Comparison of ENCODE assay signal across 8 cellular contexts in genomic region chr20:13638496-13639477, GRCh38. TPM values are rescaled to one million over a fixed set of nuclear protein-coding genes. Genes with fewer than 3 reads are reported as not detected.
DNase-seq lines count a peak whose midpoint lies in the region; TF ChIP-seq lines count a peak whose summit lies in the region.

Gene TASP1, minus strand, starts transcription at chr20:13638932. Its CDS starts 8,854 bp downstream, at chr20:13630078.

- no peak for TF ChIP-seq CTCF in HFF-Myc (IDR thresholded peaks at IDR 0.05; ENCODE audit: low read depth, low read length, missing control alignments)

- peak; percentile 63 for DNase-seq in GM04503 (ENCODE audit: low read depth)
- DNase-seq in HFF-Myc (ENCODE audit: extremely low read depth, low read depth): peak; percentile 84
- peak; percentile 95 for DNase-seq in NAMALWA (ENCODE audit: low spot score)
- peak; percentile 94 for DNase-seq in SK-N-DZ (ENCODE audit: low spot score)
- peak; percentile 95 for DNase-seq in activated naive CD4-positive, alpha-beta T cell treated with anti-CD3 and anti-CD28 coated beads, Interleukin-2, amount 50 U/mL, for 16 hours
- DNase-seq in globus pallidus (ENCODE audit: low spot score): peak; percentile 93
- DNase-seq in occipital lobe (lab: John Stamatoyannopoulos, UW): peak; percentile 89

- H3K27ac ChIP-seq in temporal lobe (ENCODE audit: low read depth, low read length): no peak within 1 kb of the TSS

- peak within 1 kb of the TSS; percentile 98 for H3K4me3 ChIP-seq in HFF-Myc (replicated peaks; ENCODE audit: low read depth, low read length)

RNA-seq across cellular contexts. Expression of gene TASP1, which starts in this region (rescaled TPM):
- polyA plus RNA-seq in SK-N-DZ (2014; cell fraction: cytosol; rRNA removed): 6.0 and 6.2 TPM in 2 replicates
- polyA plus RNA-seq in SK-N-DZ (2014; cell fraction: nucleus; rRNA removed): 9.9 and 11.0 TPM in 2 replicates
- total RNA-seq in occipital lobe (27.5 TPM), temporal lobe (18.2 TPM)
